2 cellular contexts compared by ENCODE assay signal in the genomic region with DNA sequence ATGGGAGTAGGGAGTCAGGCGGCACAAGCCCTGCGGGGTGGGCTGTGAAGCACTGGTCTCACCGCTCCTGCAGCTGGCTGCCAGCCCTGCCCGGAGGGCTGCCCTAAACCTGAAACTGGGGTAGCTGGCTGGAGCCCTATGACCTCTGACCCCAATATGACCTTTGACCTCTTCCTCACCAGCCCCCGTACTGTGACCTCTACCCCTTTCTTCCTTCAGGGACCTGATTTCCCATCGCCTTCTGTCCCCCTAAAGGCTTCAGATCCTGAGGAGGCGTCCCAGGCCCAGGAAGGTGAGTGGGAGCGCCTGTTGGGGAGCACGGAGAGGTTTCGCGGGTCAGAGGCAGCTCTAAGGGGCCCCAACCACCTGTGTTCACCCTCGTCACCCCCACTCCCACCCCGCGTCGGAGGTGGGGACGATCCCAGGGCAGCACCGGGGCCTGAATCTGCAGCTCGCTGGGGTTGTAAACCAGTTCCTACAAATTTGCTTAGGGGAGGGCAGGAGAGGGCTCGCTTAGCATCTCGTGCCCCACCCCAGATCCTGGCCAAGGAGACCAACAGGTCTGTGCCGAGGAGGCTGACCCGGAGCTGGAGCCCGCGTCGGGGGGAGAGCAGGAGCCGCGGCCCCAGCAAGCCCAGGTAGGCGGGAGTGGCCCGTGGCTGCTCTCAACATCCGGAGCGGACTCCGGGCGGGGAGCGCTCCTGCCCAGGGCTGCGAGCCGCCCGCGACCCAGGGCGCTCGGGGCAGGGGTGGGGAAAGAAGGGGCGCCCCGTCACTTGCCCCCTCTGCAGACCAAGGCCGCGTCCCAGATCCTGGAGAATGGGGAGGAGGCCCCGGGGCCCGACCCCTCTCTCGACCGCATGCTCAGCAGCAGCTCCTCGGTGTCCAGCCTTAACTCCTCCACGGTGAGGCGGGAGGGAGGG.
A peak's percentile ranks its signal among the peaks of the same experiment; 100 is the strongest.
TF ChIP-seq lines count a peak whose summit lies in the region.

No MANE protein-coding gene starts in this region.

TF ChIP-seq in SK-N-SH, 30 proteins besides CTCF, POLR2A, EP300 and RAD21:
- TF ChIP-seq YY1 (IDR thresholded peaks at IDR 0.05; ENCODE audit: low read depth) (no peak), GATA2 (CRISPR knock-in tag; IDR thresholded peaks at IDR 0.05) (no peak), SMC3 (IDR thresholded peaks at IDR 0.05; ENCODE audit: low read depth, low read length) (no peak), SIN3A (IDR thresholded peaks at IDR 0.05; ENCODE audit: borderline replicate concordance, low read depth, low read length) (no peak), RCOR1 (IDR thresholded peaks at IDR 0.05; ENCODE audit: low read length) (no peak), GABPA (IDR thresholded peaks at IDR 0.05; ENCODE audit: low read depth) (no peak), FOXM1 (IDR thresholded peaks at IDR 0.05; ENCODE audit: low read depth) (no peak), FOXJ3 (CRISPR knock-in tag; IDR thresholded peaks at IDR 0.05) (no peak), MAX (IDR thresholded peaks at IDR 0.05; ENCODE audit: low read depth) (no peak), TAF1 (IDR thresholded peaks at IDR 0.05; ENCODE audit: borderline replicate concordance, low read depth, low read length) (no peak), TEAD4 (IDR thresholded peaks at IDR 0.05; ENCODE audit: borderline replicate concordance, insufficient read depth) (no peak)
- TF ChIP-seq, protein P1, sequence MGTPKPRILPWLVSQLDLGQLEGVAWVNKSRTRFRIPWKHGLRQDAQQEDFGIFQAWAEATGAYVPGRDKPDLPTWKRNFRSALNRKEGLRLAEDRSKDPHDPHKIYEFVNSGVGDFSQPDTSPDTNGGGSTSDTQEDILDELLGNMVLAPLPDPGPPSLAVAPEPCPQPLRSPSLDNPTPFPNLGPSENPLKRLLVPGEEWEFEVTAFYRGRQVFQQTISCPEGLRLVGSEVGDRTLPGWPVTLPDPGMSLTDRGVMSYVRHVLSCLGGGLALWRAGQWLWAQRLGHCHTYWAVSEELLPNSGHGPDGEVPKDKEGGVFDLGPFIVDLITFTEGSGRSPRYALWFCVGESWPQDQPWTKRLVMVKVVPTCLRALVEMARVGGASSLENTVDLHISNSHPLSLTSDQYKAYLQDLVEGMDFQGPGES (IDR thresholded peaks at IDR 0.05; ENCODE audit: low read depth, low read length) = no peak
TF ChIP-seq in SK-N-SH: peak in this region for 0.

TF ChIP-seq in H1, 55 proteins besides CTCF, POLR2A, EP300 and RAD21 (continues in another document):
- TF ChIP-seq TAF7 (optimal IDR thresholded peaks at IDR 0.05; ENCODE audit: borderline replicate concordance, low read depth, low read length) (no peak), NANOG (IDR thresholded peaks at IDR 0.05; ENCODE audit: insufficient read depth, low read depth, low read length, poor library complexity, severe bottlenecking) (no peak), USF2 (IDR thresholded peaks at IDR 0.05; ENCODE audit: low read length) (no peak), RFX5 (IDR thresholded peaks at IDR 0.05; ENCODE audit: borderline replicate concordance, low read depth, low read length) (peak; percentile 45; the same call in 1 of the 2 replicates), GTF2F1 (IDR thresholded peaks at IDR 0.05; ENCODE audit: borderline replicate concordance, low read depth, low read length) (no peak), EZH2 (IDR thresholded peaks at IDR 0.05; ENCODE audit: low read depth, low read length, severe bottlenecking) (no peak), JUN (IDR thresholded peaks at IDR 0.05; ENCODE audit: low read depth, low read length) (no peak), SIRT6 (IDR thresholded peaks at IDR 0.05; ENCODE audit: low read length) (no peak), POU5F1 (IDR thresholded peaks at IDR 0.05; ENCODE audit: low read depth, low read length) (no peak), POLR2AphosphoS5 (IDR thresholded peaks at IDR 0.05; ENCODE audit: low read depth, low read length) (no peak), SAP30 (IDR thresholded peaks at IDR 0.05; ENCODE audit: insufficient read depth, insufficient replicate concordance, low read length) (no peak), TEAD4 (IDR thresholded peaks at IDR 0.05; ENCODE audit: low read depth, low read length) (no peak), RNF2 (IDR thresholded peaks at IDR 0.05; ENCODE audit: borderline replicate concordance, low read depth, low read length, missing control alignments, poor library complexity, severe bottlenecking) (no peak), HDAC2 (IDR thresholded peaks at IDR 0.05; ENCODE audit: borderline replicate concordance in 1 of 2, low read depth in 2 of 2, low read length in 2 of 2) (no peak), SUZ12 (IDR thresholded peaks at IDR 0.05; ENCODE audit: low read length) (no peak), SP2 (IDR thresholded peaks at IDR 0.05; ENCODE audit: low read length) (no peak), TCF12 (IDR thresholded peaks at IDR 0.05; ENCODE audit: low read depth, low read length) (no peak), JUND (IDR thresholded peaks at IDR 0.05; ENCODE audit: low read length) (no peak), ZNF274 (IDR thresholded peaks at IDR 0.05; ENCODE audit: borderline replicate concordance, extremely low read depth, low read length) (no peak), CTBP2 (IDR thresholded peaks at IDR 0.05; ENCODE audit: borderline replicate concordance, insufficient read depth, insufficient read length, low read length) (no peak), PHF8 (conservative IDR thresholded peaks at IDR 0.05; ENCODE audit: low read depth, low read length) (no peak), SIN3A (conservative IDR thresholded peaks at IDR 0.05 in 1 of 2, IDR thresholded peaks at IDR 0.05 in 1 of 2; ENCODE audit: low read depth in 1 of 2, low read length in 2 of 2) (no peak; a peak in 1 of 4 replicates), SP4 (IDR thresholded peaks at IDR 0.05; ENCODE audit: low read length) (no peak), GABPA (IDR thresholded peaks at IDR 0.05; ENCODE audit: borderline replicate concordance, insufficient read depth, low read length) (peak; percentile 30; the same call in 1 of the 2 replicates), EGR1 (IDR thresholded peaks at IDR 0.05; ENCODE audit: borderline replicate concordance, low read depth, low read length) (0 out of 2 replicates have a peak, but pooled peaks have one; percentile 47), TBP (IDR thresholded peaks at IDR 0.05; ENCODE audit: low read depth, low read length) (peak; percentile 34; the same call in 1 of the 2 replicates), RBBP5 (IDR thresholded peaks at IDR 0.05; ENCODE audit: borderline replicate concordance, low read depth, low read length) (no peak), KDM5A (IDR thresholded peaks at IDR 0.05; ENCODE audit: low read length) (no peak), YY1 (IDR thresholded peaks at IDR 0.05; ENCODE audit: low read depth, low read length) (no peak), TAF1 (IDR thresholded peaks at IDR 0.05; ENCODE audit: low read depth, low read length) (peak; percentile 34; the same call in 1 of the 2 replicates), FOSL1 (IDR thresholded peaks at IDR 0.05; ENCODE audit: insufficient read depth, low read depth, low read length) (no peak), CREB1 (IDR thresholded peaks at IDR 0.05) (no peak), SRF (IDR thresholded peaks at IDR 0.05; ENCODE audit: low read depth, low read length) (no peak), CHD1 (IDR thresholded peaks at IDR 0.05; ENCODE audit: low read depth, low read length) (no peak), MAFK (IDR thresholded peaks at IDR 0.05; ENCODE audit: low read depth, low read length) (no peak), BACH1 (IDR thresholded peaks at IDR 0.05; ENCODE audit: low read length) (no peak), RXRA (IDR thresholded peaks at IDR 0.05; ENCODE audit: insufficient read depth, low read depth, low read length) (peak; percentile 89), CHD2 (IDR thresholded peaks at IDR 0.05; ENCODE audit: low read length) (0 out of 2 replicates have a peak, but pooled peaks have one; percentile 19)
- TF ChIP-seq, protein P2, sequence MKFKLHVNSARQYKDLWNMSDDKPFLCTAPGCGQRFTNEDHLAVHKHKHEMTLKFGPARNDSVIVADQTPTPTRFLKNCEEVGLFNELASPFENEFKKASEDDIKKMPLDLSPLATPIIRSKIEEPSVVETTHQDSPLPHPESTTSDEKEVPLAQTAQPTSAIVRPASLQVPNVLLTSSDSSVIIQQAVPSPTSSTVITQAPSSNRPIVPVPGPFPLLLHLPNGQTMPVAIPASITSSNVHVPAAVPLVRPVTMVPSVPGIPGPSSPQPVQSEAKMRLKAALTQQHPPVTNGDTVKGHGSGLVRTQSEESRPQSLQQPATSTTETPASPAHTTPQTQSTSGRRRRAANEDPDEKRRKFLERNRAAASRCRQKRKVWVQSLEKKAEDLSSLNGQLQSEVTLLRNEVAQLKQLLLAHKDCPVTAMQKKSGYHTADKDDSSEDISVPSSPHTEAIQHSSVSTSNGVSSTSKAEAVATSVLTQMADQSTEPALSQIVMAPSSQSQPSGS (IDR thresholded peaks at IDR 0.05; ENCODE audit: low read length) = no peak
- TF ChIP-seq, protein P3, sequence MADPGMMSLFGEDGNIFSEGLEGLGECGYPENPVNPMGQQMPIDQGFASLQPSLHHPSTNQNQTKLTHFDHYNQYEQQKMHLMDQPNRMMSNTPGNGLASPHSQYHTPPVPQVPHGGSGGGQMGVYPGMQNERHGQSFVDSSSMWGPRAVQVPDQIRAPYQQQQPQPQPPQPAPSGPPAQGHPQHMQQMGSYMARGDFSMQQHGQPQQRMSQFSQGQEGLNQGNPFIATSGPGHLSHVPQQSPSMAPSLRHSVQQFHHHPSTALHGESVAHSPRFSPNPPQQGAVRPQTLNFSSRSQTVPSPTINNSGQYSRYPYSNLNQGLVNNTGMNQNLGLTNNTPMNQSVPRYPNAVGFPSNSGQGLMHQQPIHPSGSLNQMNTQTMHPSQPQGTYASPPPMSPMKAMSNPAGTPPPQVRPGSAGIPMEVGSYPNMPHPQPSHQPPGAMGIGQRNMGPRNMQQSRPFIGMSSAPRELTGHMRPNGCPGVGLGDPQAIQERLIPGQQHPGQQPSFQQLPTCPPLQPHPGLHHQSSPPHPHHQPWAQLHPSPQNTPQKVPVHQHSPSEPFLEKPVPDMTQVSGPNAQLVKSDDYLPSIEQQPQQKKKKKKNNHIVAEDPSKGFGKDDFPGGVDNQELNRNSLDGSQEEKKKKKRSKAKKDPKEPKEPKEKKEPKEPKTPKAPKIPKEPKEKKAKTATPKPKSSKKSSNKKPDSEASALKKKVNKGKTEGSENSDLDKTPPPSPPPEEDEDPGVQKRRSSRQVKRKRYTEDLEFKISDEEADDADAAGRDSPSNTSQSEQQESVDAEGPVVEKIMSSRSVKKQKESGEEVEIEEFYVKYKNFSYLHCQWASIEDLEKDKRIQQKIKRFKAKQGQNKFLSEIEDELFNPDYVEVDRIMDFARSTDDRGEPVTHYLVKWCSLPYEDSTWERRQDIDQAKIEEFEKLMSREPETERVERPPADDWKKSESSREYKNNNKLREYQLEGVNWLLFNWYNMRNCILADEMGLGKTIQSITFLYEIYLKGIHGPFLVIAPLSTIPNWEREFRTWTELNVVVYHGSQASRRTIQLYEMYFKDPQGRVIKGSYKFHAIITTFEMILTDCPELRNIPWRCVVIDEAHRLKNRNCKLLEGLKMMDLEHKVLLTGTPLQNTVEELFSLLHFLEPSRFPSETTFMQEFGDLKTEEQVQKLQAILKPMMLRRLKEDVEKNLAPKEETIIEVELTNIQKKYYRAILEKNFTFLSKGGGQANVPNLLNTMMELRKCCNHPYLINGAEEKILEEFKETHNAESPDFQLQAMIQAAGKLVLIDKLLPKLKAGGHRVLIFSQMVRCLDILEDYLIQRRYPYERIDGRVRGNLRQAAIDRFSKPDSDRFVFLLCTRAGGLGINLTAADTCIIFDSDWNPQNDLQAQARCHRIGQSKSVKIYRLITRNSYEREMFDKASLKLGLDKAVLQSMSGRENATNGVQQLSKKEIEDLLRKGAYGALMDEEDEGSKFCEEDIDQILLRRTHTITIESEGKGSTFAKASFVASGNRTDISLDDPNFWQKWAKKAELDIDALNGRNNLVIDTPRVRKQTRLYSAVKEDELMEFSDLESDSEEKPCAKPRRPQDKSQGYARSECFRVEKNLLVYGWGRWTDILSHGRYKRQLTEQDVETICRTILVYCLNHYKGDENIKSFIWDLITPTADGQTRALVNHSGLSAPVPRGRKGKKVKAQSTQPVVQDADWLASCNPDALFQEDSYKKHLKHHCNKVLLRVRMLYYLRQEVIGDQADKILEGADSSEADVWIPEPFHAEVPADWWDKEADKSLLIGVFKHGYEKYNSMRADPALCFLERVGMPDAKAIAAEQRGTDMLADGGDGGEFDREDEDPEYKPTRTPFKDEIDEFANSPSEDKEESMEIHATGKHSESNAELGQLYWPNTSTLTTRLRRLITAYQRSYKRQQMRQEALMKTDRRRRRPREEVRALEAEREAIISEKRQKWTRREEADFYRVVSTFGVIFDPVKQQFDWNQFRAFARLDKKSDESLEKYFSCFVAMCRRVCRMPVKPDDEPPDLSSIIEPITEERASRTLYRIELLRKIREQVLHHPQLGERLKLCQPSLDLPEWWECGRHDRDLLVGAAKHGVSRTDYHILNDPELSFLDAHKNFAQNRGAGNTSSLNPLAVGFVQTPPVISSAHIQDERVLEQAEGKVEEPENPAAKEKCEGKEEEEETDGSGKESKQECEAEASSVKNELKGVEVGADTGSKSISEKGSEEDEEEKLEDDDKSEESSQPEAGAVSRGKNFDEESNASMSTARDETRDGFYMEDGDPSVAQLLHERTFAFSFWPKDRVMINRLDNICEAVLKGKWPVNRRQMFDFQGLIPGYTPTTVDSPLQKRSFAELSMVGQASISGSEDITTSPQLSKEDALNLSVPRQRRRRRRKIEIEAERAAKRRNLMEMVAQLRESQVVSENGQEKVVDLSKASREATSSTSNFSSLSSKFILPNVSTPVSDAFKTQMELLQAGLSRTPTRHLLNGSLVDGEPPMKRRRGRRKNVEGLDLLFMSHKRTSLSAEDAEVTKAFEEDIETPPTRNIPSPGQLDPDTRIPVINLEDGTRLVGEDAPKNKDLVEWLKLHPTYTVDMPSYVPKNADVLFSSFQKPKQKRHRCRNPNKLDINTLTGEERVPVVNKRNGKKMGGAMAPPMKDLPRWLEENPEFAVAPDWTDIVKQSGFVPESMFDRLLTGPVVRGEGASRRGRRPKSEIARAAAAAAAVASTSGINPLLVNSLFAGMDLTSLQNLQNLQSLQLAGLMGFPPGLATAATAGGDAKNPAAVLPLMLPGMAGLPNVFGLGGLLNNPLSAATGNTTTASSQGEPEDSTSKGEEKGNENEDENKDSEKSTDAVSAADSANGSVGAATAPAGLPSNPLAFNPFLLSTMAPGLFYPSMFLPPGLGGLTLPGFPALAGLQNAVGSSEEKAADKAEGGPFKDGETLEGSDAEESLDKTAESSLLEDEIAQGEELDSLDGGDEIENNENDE (IDR thresholded peaks at IDR 0.05; ENCODE audit: insufficient replicate concordance, low read length) = no peak
- TF ChIP-seq, protein P4, sequence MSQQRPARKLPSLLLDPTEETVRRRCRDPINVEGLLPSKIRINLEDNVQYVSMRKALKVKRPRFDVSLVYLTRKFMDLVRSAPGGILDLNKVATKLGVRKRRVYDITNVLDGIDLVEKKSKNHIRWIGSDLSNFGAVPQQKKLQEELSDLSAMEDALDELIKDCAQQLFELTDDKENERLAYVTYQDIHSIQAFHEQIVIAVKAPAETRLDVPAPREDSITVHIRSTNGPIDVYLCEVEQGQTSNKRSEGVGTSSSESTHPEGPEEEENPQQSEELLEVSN (IDR thresholded peaks at IDR 0.05) = peak; percentile 83
